Comparison of ENCODE assay signal across 1 cellular context in the genomic region with DNA sequence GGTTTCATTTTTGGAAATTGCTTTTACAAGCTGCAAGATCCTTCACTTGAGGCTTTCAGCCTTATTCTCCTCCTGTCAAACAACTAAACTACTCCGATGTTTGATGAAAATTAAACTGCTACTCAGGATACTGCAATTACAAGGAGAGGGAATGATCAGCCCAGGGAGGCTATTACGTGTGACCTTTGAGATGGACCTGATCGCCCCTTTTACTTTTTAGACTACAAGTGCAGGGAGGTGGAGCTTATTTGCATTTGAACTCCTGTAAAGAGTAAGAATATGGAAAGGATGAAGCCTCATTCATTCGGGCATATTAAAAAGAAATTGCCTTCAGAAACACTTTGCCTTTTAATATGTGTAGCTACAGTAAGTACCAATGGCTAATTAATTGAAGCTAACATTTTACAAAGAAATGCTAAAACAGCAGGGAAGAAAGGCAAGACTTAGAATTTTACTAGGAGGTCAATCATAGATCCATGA.
TF ChIP-seq lines count a peak whose summit lies in the region.

No MANE protein-coding gene starts in this region.

TF ChIP-seq in H1, 55 proteins besides CTCF, POLR2A, EP300 and RAD21:
- TF ChIP-seq, protein P1, sequence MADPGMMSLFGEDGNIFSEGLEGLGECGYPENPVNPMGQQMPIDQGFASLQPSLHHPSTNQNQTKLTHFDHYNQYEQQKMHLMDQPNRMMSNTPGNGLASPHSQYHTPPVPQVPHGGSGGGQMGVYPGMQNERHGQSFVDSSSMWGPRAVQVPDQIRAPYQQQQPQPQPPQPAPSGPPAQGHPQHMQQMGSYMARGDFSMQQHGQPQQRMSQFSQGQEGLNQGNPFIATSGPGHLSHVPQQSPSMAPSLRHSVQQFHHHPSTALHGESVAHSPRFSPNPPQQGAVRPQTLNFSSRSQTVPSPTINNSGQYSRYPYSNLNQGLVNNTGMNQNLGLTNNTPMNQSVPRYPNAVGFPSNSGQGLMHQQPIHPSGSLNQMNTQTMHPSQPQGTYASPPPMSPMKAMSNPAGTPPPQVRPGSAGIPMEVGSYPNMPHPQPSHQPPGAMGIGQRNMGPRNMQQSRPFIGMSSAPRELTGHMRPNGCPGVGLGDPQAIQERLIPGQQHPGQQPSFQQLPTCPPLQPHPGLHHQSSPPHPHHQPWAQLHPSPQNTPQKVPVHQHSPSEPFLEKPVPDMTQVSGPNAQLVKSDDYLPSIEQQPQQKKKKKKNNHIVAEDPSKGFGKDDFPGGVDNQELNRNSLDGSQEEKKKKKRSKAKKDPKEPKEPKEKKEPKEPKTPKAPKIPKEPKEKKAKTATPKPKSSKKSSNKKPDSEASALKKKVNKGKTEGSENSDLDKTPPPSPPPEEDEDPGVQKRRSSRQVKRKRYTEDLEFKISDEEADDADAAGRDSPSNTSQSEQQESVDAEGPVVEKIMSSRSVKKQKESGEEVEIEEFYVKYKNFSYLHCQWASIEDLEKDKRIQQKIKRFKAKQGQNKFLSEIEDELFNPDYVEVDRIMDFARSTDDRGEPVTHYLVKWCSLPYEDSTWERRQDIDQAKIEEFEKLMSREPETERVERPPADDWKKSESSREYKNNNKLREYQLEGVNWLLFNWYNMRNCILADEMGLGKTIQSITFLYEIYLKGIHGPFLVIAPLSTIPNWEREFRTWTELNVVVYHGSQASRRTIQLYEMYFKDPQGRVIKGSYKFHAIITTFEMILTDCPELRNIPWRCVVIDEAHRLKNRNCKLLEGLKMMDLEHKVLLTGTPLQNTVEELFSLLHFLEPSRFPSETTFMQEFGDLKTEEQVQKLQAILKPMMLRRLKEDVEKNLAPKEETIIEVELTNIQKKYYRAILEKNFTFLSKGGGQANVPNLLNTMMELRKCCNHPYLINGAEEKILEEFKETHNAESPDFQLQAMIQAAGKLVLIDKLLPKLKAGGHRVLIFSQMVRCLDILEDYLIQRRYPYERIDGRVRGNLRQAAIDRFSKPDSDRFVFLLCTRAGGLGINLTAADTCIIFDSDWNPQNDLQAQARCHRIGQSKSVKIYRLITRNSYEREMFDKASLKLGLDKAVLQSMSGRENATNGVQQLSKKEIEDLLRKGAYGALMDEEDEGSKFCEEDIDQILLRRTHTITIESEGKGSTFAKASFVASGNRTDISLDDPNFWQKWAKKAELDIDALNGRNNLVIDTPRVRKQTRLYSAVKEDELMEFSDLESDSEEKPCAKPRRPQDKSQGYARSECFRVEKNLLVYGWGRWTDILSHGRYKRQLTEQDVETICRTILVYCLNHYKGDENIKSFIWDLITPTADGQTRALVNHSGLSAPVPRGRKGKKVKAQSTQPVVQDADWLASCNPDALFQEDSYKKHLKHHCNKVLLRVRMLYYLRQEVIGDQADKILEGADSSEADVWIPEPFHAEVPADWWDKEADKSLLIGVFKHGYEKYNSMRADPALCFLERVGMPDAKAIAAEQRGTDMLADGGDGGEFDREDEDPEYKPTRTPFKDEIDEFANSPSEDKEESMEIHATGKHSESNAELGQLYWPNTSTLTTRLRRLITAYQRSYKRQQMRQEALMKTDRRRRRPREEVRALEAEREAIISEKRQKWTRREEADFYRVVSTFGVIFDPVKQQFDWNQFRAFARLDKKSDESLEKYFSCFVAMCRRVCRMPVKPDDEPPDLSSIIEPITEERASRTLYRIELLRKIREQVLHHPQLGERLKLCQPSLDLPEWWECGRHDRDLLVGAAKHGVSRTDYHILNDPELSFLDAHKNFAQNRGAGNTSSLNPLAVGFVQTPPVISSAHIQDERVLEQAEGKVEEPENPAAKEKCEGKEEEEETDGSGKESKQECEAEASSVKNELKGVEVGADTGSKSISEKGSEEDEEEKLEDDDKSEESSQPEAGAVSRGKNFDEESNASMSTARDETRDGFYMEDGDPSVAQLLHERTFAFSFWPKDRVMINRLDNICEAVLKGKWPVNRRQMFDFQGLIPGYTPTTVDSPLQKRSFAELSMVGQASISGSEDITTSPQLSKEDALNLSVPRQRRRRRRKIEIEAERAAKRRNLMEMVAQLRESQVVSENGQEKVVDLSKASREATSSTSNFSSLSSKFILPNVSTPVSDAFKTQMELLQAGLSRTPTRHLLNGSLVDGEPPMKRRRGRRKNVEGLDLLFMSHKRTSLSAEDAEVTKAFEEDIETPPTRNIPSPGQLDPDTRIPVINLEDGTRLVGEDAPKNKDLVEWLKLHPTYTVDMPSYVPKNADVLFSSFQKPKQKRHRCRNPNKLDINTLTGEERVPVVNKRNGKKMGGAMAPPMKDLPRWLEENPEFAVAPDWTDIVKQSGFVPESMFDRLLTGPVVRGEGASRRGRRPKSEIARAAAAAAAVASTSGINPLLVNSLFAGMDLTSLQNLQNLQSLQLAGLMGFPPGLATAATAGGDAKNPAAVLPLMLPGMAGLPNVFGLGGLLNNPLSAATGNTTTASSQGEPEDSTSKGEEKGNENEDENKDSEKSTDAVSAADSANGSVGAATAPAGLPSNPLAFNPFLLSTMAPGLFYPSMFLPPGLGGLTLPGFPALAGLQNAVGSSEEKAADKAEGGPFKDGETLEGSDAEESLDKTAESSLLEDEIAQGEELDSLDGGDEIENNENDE (IDR thresholded peaks at IDR 0.05; ENCODE audit: insufficient replicate concordance, low read length) = no peak
- no peak for TF ChIP-seq RBBP5 (IDR thresholded peaks at IDR 0.05; ENCODE audit: borderline replicate concordance, low read depth, low read length)
- TF ChIP-seq, protein P2, sequence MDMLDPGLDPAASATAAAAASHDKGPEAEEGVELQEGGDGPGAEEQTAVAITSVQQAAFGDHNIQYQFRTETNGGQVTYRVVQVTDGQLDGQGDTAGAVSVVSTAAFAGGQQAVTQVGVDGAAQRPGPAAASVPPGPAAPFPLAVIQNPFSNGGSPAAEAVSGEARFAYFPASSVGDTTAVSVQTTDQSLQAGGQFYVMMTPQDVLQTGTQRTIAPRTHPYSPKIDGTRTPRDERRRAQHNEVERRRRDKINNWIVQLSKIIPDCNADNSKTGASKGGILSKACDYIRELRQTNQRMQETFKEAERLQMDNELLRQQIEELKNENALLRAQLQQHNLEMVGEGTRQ (IDR thresholded peaks at IDR 0.05; ENCODE audit: low read length) = no peak
- no peak for TF ChIP-seq SIX5 (IDR thresholded peaks at IDR 0.05; ENCODE audit: low read depth, low read length)
- no peak for TF ChIP-seq CTBP2 (IDR thresholded peaks at IDR 0.05; ENCODE audit: borderline replicate concordance, insufficient read depth, insufficient read length, low read length)
- no peak for TF ChIP-seq FOSL1 (IDR thresholded peaks at IDR 0.05; ENCODE audit: insufficient read depth, low read depth, low read length)
- no peak for TF ChIP-seq CBX8 (IDR thresholded peaks at IDR 0.05; ENCODE audit: borderline replicate concordance, low read depth, low read length)
- TF ChIP-seq SIN3A (conservative IDR thresholded peaks at IDR 0.05 in 1 of 2, IDR thresholded peaks at IDR 0.05 in 1 of 2; ENCODE audit: low read depth in 1 of 2, low read length in 2 of 2) = no peak
- TF ChIP-seq SIRT6 (IDR thresholded peaks at IDR 0.05; ENCODE audit: low read length) = no peak
- no peak for TF ChIP-seq RXRA (IDR thresholded peaks at IDR 0.05; ENCODE audit: insufficient read depth, low read depth, low read length)
- no peak for TF ChIP-seq CREB1 (IDR thresholded peaks at IDR 0.05)
- TF ChIP-seq CHD2 (IDR thresholded peaks at IDR 0.05; ENCODE audit: low read length) = no peak
- no peak for TF ChIP-seq CHD1 (IDR thresholded peaks at IDR 0.05; ENCODE audit: low read depth, low read length)
- TF ChIP-seq, protein P3, sequence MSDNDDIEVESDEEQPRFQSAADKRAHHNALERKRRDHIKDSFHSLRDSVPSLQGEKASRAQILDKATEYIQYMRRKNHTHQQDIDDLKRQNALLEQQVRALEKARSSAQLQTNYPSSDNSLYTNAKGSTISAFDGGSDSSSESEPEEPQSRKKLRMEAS (IDR thresholded peaks at IDR 0.05) = no peak
- TF ChIP-seq YY1 (IDR thresholded peaks at IDR 0.05; ENCODE audit: low read depth, low read length) = no peak
- no peak for TF ChIP-seq POU5F1 (IDR thresholded peaks at IDR 0.05; ENCODE audit: low read depth, low read length)
- TF ChIP-seq, protein P4, sequence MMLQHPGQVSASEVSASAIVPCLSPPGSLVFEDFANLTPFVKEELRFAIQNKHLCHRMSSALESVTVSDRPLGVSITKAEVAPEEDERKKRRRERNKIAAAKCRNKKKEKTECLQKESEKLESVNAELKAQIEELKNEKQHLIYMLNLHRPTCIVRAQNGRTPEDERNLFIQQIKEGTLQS (IDR thresholded peaks at IDR 0.05; ENCODE audit: insufficient read depth, low read depth, low read length) = no peak
- TF ChIP-seq, protein P5, sequence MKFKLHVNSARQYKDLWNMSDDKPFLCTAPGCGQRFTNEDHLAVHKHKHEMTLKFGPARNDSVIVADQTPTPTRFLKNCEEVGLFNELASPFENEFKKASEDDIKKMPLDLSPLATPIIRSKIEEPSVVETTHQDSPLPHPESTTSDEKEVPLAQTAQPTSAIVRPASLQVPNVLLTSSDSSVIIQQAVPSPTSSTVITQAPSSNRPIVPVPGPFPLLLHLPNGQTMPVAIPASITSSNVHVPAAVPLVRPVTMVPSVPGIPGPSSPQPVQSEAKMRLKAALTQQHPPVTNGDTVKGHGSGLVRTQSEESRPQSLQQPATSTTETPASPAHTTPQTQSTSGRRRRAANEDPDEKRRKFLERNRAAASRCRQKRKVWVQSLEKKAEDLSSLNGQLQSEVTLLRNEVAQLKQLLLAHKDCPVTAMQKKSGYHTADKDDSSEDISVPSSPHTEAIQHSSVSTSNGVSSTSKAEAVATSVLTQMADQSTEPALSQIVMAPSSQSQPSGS (IDR thresholded peaks at IDR 0.05; ENCODE audit: low read length) = no peak
- no peak for TF ChIP-seq TEAD4 (IDR thresholded peaks at IDR 0.05; ENCODE audit: low read depth, low read length)
